23 cellular contexts compared by ENCODE assay signal in genomic region chr3:69695443-69695842, GRCh38. TPM values are rescaled to one million over a fixed set of nuclear protein-coding genes. Genes with fewer than 3 reads are reported as not detected.
"Had no signal": no experiment of that assay in that cellular context is flagged by ENCODE, and none has a peak within 500 bp of the region (broad histone marks: within the 10 kb centered on the region; RNA-seq: fewer than 3 reads in every experiment).

No MANE protein-coding gene starts in this region.

- H3K9me3 Mint-ChIP-seq: activated CD4-positive, alpha-beta T cell treated with anti-CD3 and anti-CD28 coated beads, Interleukin-2, amount 10 ng/mL, durations not matched to agents 7 days and 5 days; activated CD8-positive, alpha-beta T cell treated with anti-CD3 and anti-CD28 coated beads for 36 hours; natural killer cell; T-helper 2 cell treated with Interferon-gamma antibody and Interleukin-4, amounts not matched to agents 5 μg/mL and 100 μg/mL, for 36 hours had no signal

- H3K36me3 ChIP-seq: left ventricle myocardium inferior, prostate gland, thyroid gland, upper lobe of right lung, WERI-Rb-1 had no signal

- H3K4me3 ChIP-seq: left ventricle myocardium inferior, prostate gland, thyroid gland, upper lobe of right lung had no signal

- DNase-seq: activated CD4-positive, alpha-beta T cell treated with anti-CD3 and anti-CD28 coated beads, Interleukin-2, amount 10 ng/mL, durations not matched to agents 7 days and 5 days; activated CD4-positive, CD25-positive, alpha-beta regulatory T cell treated with anti-CD3 and anti-CD28 coated beads, Interleukin-2, amount 50 U/mL, for 72 hours; activated CD8-positive, alpha-beta memory T cell treated with anti-CD3 and anti-CD28 coated beads, Interleukin-2, amount 10 ng/mL, durations not matched to agents 7 days and 5 days; activated CD8-positive, alpha-beta T cell treated with anti-CD3 and anti-CD28 coated beads for 36 hours; activated effector memory CD4-positive, alpha-beta T cell treated with anti-CD3 and anti-CD28 coated beads, Interleukin-2, amount 50 U/mL, for 16 hours; activated naive CD4-positive, alpha-beta T cell treated with anti-CD3 and anti-CD28 coated beads, Interleukin-2, amount 10 ng/mL, durations not matched to agents 7 days and 5 days; activated T-cell treated with anti-CD3 and anti-CD28 coated beads for 4 hours; erythroblast; foreskin fibroblast; left ventricle myocardium inferior; midbrain; natural killer cell; right cardiac atrium; stimulated activated CD4-positive, alpha-beta T cell treated with anti-CD3 and anti-CD28 coated beads, Interleukin-12 subunit alpha, Interleukin-12 subunit beta, amount 100 ng/mL, for 4 hours; stimulated activated CD4-positive, alpha-beta T cell treated with anti-CD3 and anti-CD28 coated beads, Interleukin-4, amount 100 ng/mL, for 4 hours; stimulated activated naive CD8-positive, alpha-beta T cell treated with anti-CD3 and anti-CD28 coated beads, Interleukin-15, Interleukin-2, amounts not matched to agents 100 U/mL and 50 U/mL, for 24 hours; thyroid gland; upper lobe of right lung; WERI-Rb-1 had no signal

- H3K27ac ChIP-seq: left ventricle myocardium inferior, prostate gland, thyroid gland, upper lobe of right lung, WERI-Rb-1 had no signal

- H3K4me1 ChIP-seq: prostate gland, thyroid gland had no signal

- H3K9me3 ChIP-seq: prostate gland, thyroid gland, upper lobe of right lung had no signal

- H3K27me3 Mint-ChIP-seq: activated CD8-positive, alpha-beta memory T cell treated with anti-CD3 and anti-CD28 coated beads, Interleukin-2, amount 10 ng/mL, durations not matched to agents 7 days and 5 days; activated CD8-positive, alpha-beta T cell treated with anti-CD3 and anti-CD28 coated beads for 36 hours; activated naive CD4-positive, alpha-beta T cell treated with anti-CD3 and anti-CD28 coated beads, Interleukin-2, amount 10 ng/mL, durations not matched to agents 7 days and 5 days had no signal

- ATAC-seq: activated CD8-positive, alpha-beta memory T cell treated with anti-CD3 and anti-CD28 coated beads, Interleukin-2, amount 10 ng/mL, durations not matched to agents 7 days and 5 days; activated CD8-positive, alpha-beta T cell treated with anti-CD3 and anti-CD28 coated beads for 36 hours; natural killer cell; right cardiac atrium; stimulated activated naive CD8-positive, alpha-beta T cell treated with anti-CD3 and anti-CD28 coated beads, Interleukin-15, Interleukin-2, amounts not matched to agents 100 U/mL and 50 U/mL, for 24 hours; upper lobe of right lung had no signal

- FAIRE-seq: endometrium, TTC549 had no signal

- H3K27me3 ChIP-seq: thyroid gland, upper lobe of right lung had no signal

- H3K4me3 Mint-ChIP-seq: activated CD4-positive, alpha-beta T cell treated with anti-CD3 and anti-CD28 coated beads, Interleukin-2, amount 10 ng/mL, durations not matched to agents 7 days and 5 days; activated CD8-positive, alpha-beta memory T cell treated with anti-CD3 and anti-CD28 coated beads, Interleukin-2, amount 10 ng/mL, durations not matched to agents 7 days and 5 days; activated CD8-positive, alpha-beta T cell treated with anti-CD3 and anti-CD28 coated beads for 36 hours; activated naive CD4-positive, alpha-beta T cell treated with anti-CD3 and anti-CD28 coated beads, Interleukin-2, amount 10 ng/mL, durations not matched to agents 7 days and 5 days; natural killer cell; T-helper 2 cell treated with Interferon-gamma antibody and Interleukin-4, amounts not matched to agents 5 μg/mL and 100 μg/mL, for 36 hours had no signal

- H3K36me3 Mint-ChIP-seq: activated CD8-positive, alpha-beta memory T cell treated with anti-CD3 and anti-CD28 coated beads, Interleukin-2, amount 10 ng/mL, durations not matched to agents 7 days and 5 days; activated naive CD4-positive, alpha-beta T cell treated with anti-CD3 and anti-CD28 coated beads, Interleukin-2, amount 10 ng/mL, durations not matched to agents 7 days and 5 days; natural killer cell had no signal

- H3K27ac Mint-ChIP-seq: activated CD4-positive, alpha-beta T cell treated with anti-CD3 and anti-CD28 coated beads, Interleukin-2, amount 10 ng/mL, durations not matched to agents 7 days and 5 days; activated CD8-positive, alpha-beta memory T cell treated with anti-CD3 and anti-CD28 coated beads, Interleukin-2, amount 10 ng/mL, durations not matched to agents 7 days and 5 days; activated CD8-positive, alpha-beta T cell treated with anti-CD3 and anti-CD28 coated beads for 36 hours; activated naive CD4-positive, alpha-beta T cell treated with anti-CD3 and anti-CD28 coated beads, Interleukin-2, amount 10 ng/mL, durations not matched to agents 7 days and 5 days; natural killer cell; T-helper 2 cell treated with Interferon-gamma antibody and Interleukin-4, amounts not matched to agents 5 μg/mL and 100 μg/mL, for 36 hours had no signal

- H3K4me1 Mint-ChIP-seq: activated CD4-positive, alpha-beta T cell treated with anti-CD3 and anti-CD28 coated beads, Interleukin-2, amount 10 ng/mL, durations not matched to agents 7 days and 5 days; activated CD8-positive, alpha-beta memory T cell treated with anti-CD3 and anti-CD28 coated beads, Interleukin-2, amount 10 ng/mL, durations not matched to agents 7 days and 5 days; activated naive CD4-positive, alpha-beta T cell treated with anti-CD3 and anti-CD28 coated beads, Interleukin-2, amount 10 ng/mL, durations not matched to agents 7 days and 5 days; natural killer cell had no signal

RNA-seq across cellular contexts. Expression of gene MITF, which starts 43.8 kb away (rescaled TPM):
- total RNA-seq: activated CD8-positive, alpha-beta memory T cell treated with anti-CD3 and anti-CD28 coated beads, Interleukin-2, amount 10 ng/mL, durations not matched to agents 7 days and 5 days; activated CD8-positive, alpha-beta T cell treated with anti-CD3 and anti-CD28 coated beads for 36 hours had no signal
